ENCODE assay signal across 11 cellular contexts in genomic region chr15:26771168-26771916, GRCh38. TPM values are rescaled to one million over a fixed set of nuclear protein-coding genes. Genes with fewer than 3 reads are reported as not detected.
A peak's percentile ranks its signal among the peaks of the same experiment; 100 is the strongest.
DNase-seq lines count a peak whose midpoint lies in the region; ATAC-seq and TF ChIP-seq lines count a peak whose summit lies in the region.
"Had no signal": no experiment of that assay in that cellular context is flagged by ENCODE, and none has a peak within 500 bp of the region (broad histone marks: within the 10 kb centered on the region; RNA-seq: fewer than 3 reads in every experiment).

No MANE protein-coding gene starts in this region.

- POLR2A ChIA-PET in activated CD4-positive, alpha-beta memory T cell treated with anti-CD3 and anti-CD28 coated beads for 36 hours (lab: Charles Lee) = no interaction called here

- peak; percentile 75 for DNase-seq in NCI-H82 (lab: John Stamatoyannopoulos, UW)
- no peak for DNase-seq in NCI-H82 treated with DMSO at 0.1 percent for 48 hours (lab: John Stamatoyannopoulos, UW; ENCODE audit: unreplicated experiment)
- DNase-seq in islet precursor cell = peak; percentile 94
- no peak for DNase-seq in suprapubic skin (ENCODE audit: low spot score in 2 of 2)
- DNase-seq in activated CD4-positive, alpha-beta memory T cell treated with anti-CD3 and anti-CD28 coated beads for 36 hours = no peak
- DNase-seq in DMS 273 treated with DMSO at 0.1 percent for 48 hours (lab: John Stamatoyannopoulos, UW) = no peak
- DNase-seq: activated CD4-positive, alpha-beta T cell treated with anti-CD3 and anti-CD28 coated beads, Interleukin-2, amount 50 U/mL, for 4 hours; Peyer's patch had no signal

- H3K4me3 Mint-ChIP-seq in brain = peak overlapping the region; percentile 87 to 93 (median 93)
- no peak overlapping the region for H3K4me3 Mint-ChIP-seq in activated CD4-positive, alpha-beta memory T cell treated with anti-CD3 and anti-CD28 coated beads for 36 hours
- H3K4me3 Mint-ChIP-seq: stimulated activated naive CD8-positive, alpha-beta T cell treated with anti-CD3 and anti-CD28 coated beads, Interleukin-15, Interleukin-2, amounts not matched to agents 100 ng/mL and 50 ng/mL, for 24 hours had no signal

- no peak for TF ChIP-seq CTCF in brain (conservative IDR thresholded peaks at IDR 0.05)
- no peak for TF ChIP-seq CTCF in suprapubic skin (IDR thresholded peaks at IDR 0.05)

- CTCF ChIA-PET in activated CD4-positive, alpha-beta memory T cell treated with anti-CD3 and anti-CD28 coated beads for 36 hours (lab: Charles Lee) = no interaction called here

- peak overlapping the region; percentile 58 for H3K4me3 ChIP-seq in suprapubic skin

- H3K9me3 Mint-ChIP-seq in brain = no peaks in the 10 kb centered on the region
- H3K9me3 Mint-ChIP-seq in activated CD4-positive, alpha-beta memory T cell treated with anti-CD3 and anti-CD28 coated beads for 36 hours = no peaks in the 10 kb centered on the region
- H3K9me3 Mint-ChIP-seq: stimulated activated naive CD8-positive, alpha-beta T cell treated with anti-CD3 and anti-CD28 coated beads, Interleukin-15, Interleukin-2, amounts not matched to agents 100 ng/mL and 50 ng/mL, for 24 hours had no signal

- no peaks in the 10 kb centered on the region for H3K9me3 ChIP-seq in suprapubic skin
- H3K9me3 ChIP-seq: Peyer's patch had no signal

- H3K36me3 Mint-ChIP-seq in brain = peaks cover 14% of the 10 kb centered on the region
- H3K36me3 Mint-ChIP-seq in activated CD4-positive, alpha-beta memory T cell treated with anti-CD3 and anti-CD28 coated beads for 36 hours = peaks cover 2% of the 10 kb centered on the region

- peak overlapping the region; percentile 43 to 96 (median 80) for H3K27ac Mint-ChIP-seq in brain
- no peak overlapping the region for H3K27ac Mint-ChIP-seq in activated CD4-positive, alpha-beta memory T cell treated with anti-CD3 and anti-CD28 coated beads for 36 hours
- H3K27ac Mint-ChIP-seq: stimulated activated naive CD8-positive, alpha-beta T cell treated with anti-CD3 and anti-CD28 coated beads, Interleukin-15, Interleukin-2, amounts not matched to agents 100 ng/mL and 50 ng/mL, for 24 hours had no signal

- peaks cover 22% of the 10 kb centered on the region for H3K4me1 ChIP-seq in suprapubic skin
- H3K4me1 ChIP-seq: Peyer's patch had no signal

- H3K27ac ChIP-seq in suprapubic skin = no peak overlapping the region
- H3K27ac ChIP-seq: Peyer's patch had no signal

- 8% methylated on average over 29 of the region's 29 CpGs for WGBS in suprapubic skin

- no peak for ATAC-seq in GM21723 (IDR thresholded peaks at IDR 0.05; ENCODE audit: unreplicated experiment)

- no peak for TF ChIP-seq EP300 in suprapubic skin (IDR thresholded peaks at IDR 0.05)

- H3K4me1 Mint-ChIP-seq in brain = peaks cover 69% of the 10 kb centered on the region
- peaks cover 3% of the 10 kb centered on the region for H3K4me1 Mint-ChIP-seq in activated CD4-positive, alpha-beta memory T cell treated with anti-CD3 and anti-CD28 coated beads for 36 hours (ENCODE audit: low read depth)

- H3K27me3 Mint-ChIP-seq in brain = peaks cover 35% of the 10 kb centered on the region
- H3K27me3 Mint-ChIP-seq in activated CD4-positive, alpha-beta memory T cell treated with anti-CD3 and anti-CD28 coated beads for 36 hours = peaks cover 25% of the 10 kb centered on the region

- no peak for TF ChIP-seq POLR2A in suprapubic skin (IDR thresholded peaks at IDR 0.05)

- intact Hi-C loops in activated CD4-positive, alpha-beta memory T cell treated with anti-CD3 and anti-CD28 coated beads for 36 hours (cut with micrococcal nuclease) = no loop called here

- peaks cover 48% of the 10 kb centered on the region for H3K27me3 ChIP-seq in suprapubic skin

- H3K36me3 ChIP-seq in suprapubic skin = no peaks in the 10 kb centered on the region
- H3K36me3 ChIP-seq: Peyer's patch had no signal

RNA-seq across cellular contexts. Expression of gene GABRB3, which starts 1.5 kb away (rescaled TPM):
- polyA plus RNA-seq in brain (ENCODE audit: insufficient read depth, low read depth, low replicate concordance) = 61.1 TPM
- total RNA-seq in suprapubic skin = 1 to 10 TPM in 3 of 4 donors, under 1 TPM in 1; 0.48 to 4.8 (median 2.2) TPM
- total RNA-seq in activated CD4-positive, alpha-beta memory T cell treated with anti-CD3 and anti-CD28 coated beads for 36 hours = under 1 TPM; 0.12 to 0.17 TPM

Comparison
In these comparisons a context has a peak if more than half of its experiments do, and no peak if none do; other contexts are left out.
1. DNase-seq: peak in NCI-H82 (single experiment) and islet precursor cell (single experiment); none in NCI-H82 treated with DMSO at 0.1 percent for 48 hours (single experiment), suprapubic skin (0 of 2), activated CD4-positive, alpha-beta memory T cell treated with anti-CD3 and anti-CD28 coated beads for 36 hours (single experiment) and DMS 273 treated with DMSO at 0.1 percent for 48 hours (single experiment).